8 cellular contexts compared by ENCODE assay signal in genomic region chr4:53804719-53805118, GRCh38.
DNase-seq lines count a peak whose midpoint lies in the region; ATAC-seq and TF ChIP-seq lines count a peak whose summit lies in the region.

No MANE protein-coding gene starts in this region.

- no peak overlapping the region for H3K27ac Mint-ChIP-seq in CD8-positive, alpha-beta T cell

- CTCF ChIA-PET in CD8-positive, alpha-beta T cell (lab: Charles Lee): interaction anchor here (0.5 kb wide), 1 partner anchor 303 kb away, joined by 3 read pairs; no protein-coding TSS in a partner anchor

- H3K9me3 ChIP-seq in lower lobe of right lung: no peaks in the 10 kb centered on the region
- no peaks in the 10 kb centered on the region for H3K9me3 ChIP-seq in CD8-positive, alpha-beta T cell (ENCODE audit: low read length)

- intact Hi-C loops in lower lobe of right lung (cut with DNase I): loop anchor here (10.0 kb wide), 1 partner anchor 610 kb away; no protein-coding TSS in a partner anchor
- intact Hi-C loops in CD8-positive, alpha-beta T cell (cut with DNase I, micrococcal nuclease): no loop called here

- H3K27ac ChIP-seq in lower lobe of right lung: no peak overlapping the region
- H3K27ac ChIP-seq in CD8-positive, alpha-beta T cell (ENCODE audit: low read depth, low read length): no peak overlapping the region

- no peaks in the 10 kb centered on the region for H3K27me3 Mint-ChIP-seq in CD8-positive, alpha-beta T cell (ENCODE audit: low read depth)

- H3K36me3 Mint-ChIP-seq in CD8-positive, alpha-beta T cell: no peaks in the 10 kb centered on the region

- H3K9me3 Mint-ChIP-seq in CD8-positive, alpha-beta T cell: peaks cover 2% of the 10 kb centered on the region

- H3K4me3 ChIP-seq in lower lobe of right lung: no peak overlapping the region
- H3K4me3 ChIP-seq in CD8-positive, alpha-beta T cell (ENCODE audit: low read depth, low read length): no peak overlapping the region

- no peaks in the 10 kb centered on the region for H3K4me1 ChIP-seq in lower lobe of right lung
- no peaks in the 10 kb centered on the region for H3K4me1 ChIP-seq in CD8-positive, alpha-beta T cell (ENCODE audit: insufficient read depth, low read length)

- H3K4me1 Mint-ChIP-seq in CD8-positive, alpha-beta T cell (ENCODE audit: low read depth): no peaks in the 10 kb centered on the region

- ATAC-seq in GM19043 (IDR thresholded peaks at IDR 0.05; ENCODE audit: low read depth, unreplicated experiment): peak; percentile 59
- peak; percentile 61 to 68 for ATAC-seq in lower lobe of right lung
- no peak for ATAC-seq in CD8-positive, alpha-beta T cell

- no peaks in the 10 kb centered on the region for H3K27me3 ChIP-seq in lower lobe of right lung (ENCODE audit: low read depth)
- no peaks in the 10 kb centered on the region for H3K27me3 ChIP-seq in CD8-positive, alpha-beta T cell (ENCODE audit: insufficient read depth, low read length)

- POLR2A ChIA-PET in CD8-positive, alpha-beta T cell (lab: Charles Lee): no interaction called here

- no peaks in the 10 kb centered on the region for H3K36me3 ChIP-seq in lower lobe of right lung
- H3K36me3 ChIP-seq in CD8-positive, alpha-beta T cell (ENCODE audit: insufficient read depth, low read length): no peaks in the 10 kb centered on the region

- DNase-seq in COR-L47 (lab: John Stamatoyannopoulos, UW) (peak; percentile 54), M059J (ENCODE audit: low read depth) (peak; percentile 10), amniotic epithelial cell (ENCODE audit: low read depth) (peak; percentile 34), lower lobe of right lung (peak; percentile 65), activated gamma-delta T cell (lab: John Stamatoyannopoulos, UW) (no peak), NCI-H1105 (lab: John Stamatoyannopoulos, UW) (no peak)
- DNase-seq in CD8-positive, alpha-beta T cell: no peak

- no peak overlapping the region for H3K4me3 Mint-ChIP-seq in CD8-positive, alpha-beta T cell

- peak; percentile 55 for TF ChIP-seq CTCF in lower lobe of right lung (IDR thresholded peaks at IDR 0.05)
- no peak for TF ChIP-seq CTCF in CD8-positive, alpha-beta T cell (IDR thresholded peaks at IDR 0.05)

Comparison
In these comparisons a context has a peak if more than half of its experiments do, and no peak if none do; other contexts are left out.
1. DNase-seq: peak in COR-L47 (single experiment), M059J (single experiment), amniotic epithelial cell (single experiment) and lower lobe of right lung (single experiment); none in activated gamma-delta T cell (single experiment), NCI-H1105 (single experiment) and CD8-positive, alpha-beta T cell (0 of 7).